ENCODE assay signal across 8 cellular contexts in genomic region chr2:240568678-240569522, GRCh38. TPM values are rescaled to one million over a fixed set of nuclear protein-coding genes. Genes with fewer than 3 reads are reported as not detected.
DNase-seq lines count a peak whose midpoint lies in the region; ATAC-seq and TF ChIP-seq lines count a peak whose summit lies in the region.

No MANE protein-coding gene starts in this region.

- peak overlapping the region in 9 of 10 donors; percentile 47 to 87 (median 81) for H3K27ac Mint-ChIP-seq in naive thymus-derived CD8-positive, alpha-beta T cell

- WGBS in urinary bladder: 2% methylated on average over 93 of the region's 93 CpGs

- peaks cover 2% of the 10 kb centered on the region for H3K4me1 ChIP-seq in urinary bladder (ENCODE audit: insufficient read depth)

- no peaks in the 10 kb centered on the region for H3K27me3 Mint-ChIP-seq in naive thymus-derived CD8-positive, alpha-beta T cell

- H3K4me1 Mint-ChIP-seq in naive thymus-derived CD8-positive, alpha-beta T cell: peaks cover 43 to 71% (median 58%) of the 10 kb centered on the region in 4 donors

- no peaks in the 10 kb centered on the region for H3K36me3 ChIP-seq in urinary bladder (ENCODE audit: insufficient read depth)

- POLR2A ChIA-PET in naive thymus-derived CD8-positive, alpha-beta T cell (lab: Charles Lee): interaction anchor here (0.7 to 19.2 kb wide), 10 partner anchors 10 to 1133 kb away, joined by 3 to 461 read pairs (median 3); partner anchors contain the start of genes ANKMY1, CAPN10, DUSP28 and ING5

- DNase-seq in NCI-H524 (lab: John Stamatoyannopoulos, UW) (peak; percentile 3 to 46), NCI-H524 treated with DMSO at 0.1 percent for 48 hours (lab: John Stamatoyannopoulos, UW) (no peak), NCI-H526 (lab: John Stamatoyannopoulos, UW) (peak; percentile 31 to 77), fibroblast of the aortic adventitia (ENCODE audit: low read depth) (peak; percentile 54)
- peak; percentile 35 for DNase-seq in activated T-helper 9 cell treated with anti-CD3 and anti-CD28 coated beads, Interleukin-2, amount 50 U/mL, for 16 hours (ENCODE audit: low read depth)
- peak in 9 of 10 donors; percentile 37 to 81 (median 68) for DNase-seq in naive thymus-derived CD8-positive, alpha-beta T cell

- H3K4me3 Mint-ChIP-seq in naive thymus-derived CD8-positive, alpha-beta T cell: peak overlapping the region; percentile 77 to 92 (median 84)

- H3K4me3 ChIP-seq in fibroblast of the aortic adventitia (ENCODE audit: low read depth, low read length): peak overlapping the region; percentile 72
- H3K4me3 ChIP-seq in urinary bladder (ENCODE audit: low read depth, low read length): peak overlapping the region; percentile 66

- TF ChIP-seq CTCF in fibroblast of the aortic adventitia (IDR thresholded peaks at IDR 0.05; ENCODE audit: insufficient read depth, low read length): no peak

- H3K27ac ChIP-seq in urinary bladder (ENCODE audit: low read depth): no peak overlapping the region

- ATAC-seq in HG02759 (IDR thresholded peaks at IDR 0.05; ENCODE audit: unreplicated experiment): peak; percentile 32
- peak; percentile 4 to 11 for ATAC-seq in naive thymus-derived CD8-positive, alpha-beta T cell

- no peaks in the 10 kb centered on the region for H3K9me3 Mint-ChIP-seq in naive thymus-derived CD8-positive, alpha-beta T cell

- H3K36me3 Mint-ChIP-seq in naive thymus-derived CD8-positive, alpha-beta T cell: peaks cover 0 to 7% (median 0%) of the 10 kb centered on the region in 3 donors

RNA-seq across cellular contexts. Expression of gene RNPEPL1, which starts 0.6 kb away (rescaled TPM):
- total RNA-seq in fibroblast of the aortic adventitia (ENCODE audit: low replicate concordance): 11.3 and 12.7 TPM in 2 replicates
- total RNA-seq in naive thymus-derived CD8-positive, alpha-beta T cell: 100 to 1,000 TPM; 121 to 123 TPM
- polyA plus RNA-seq in naive thymus-derived CD8-positive, alpha-beta T cell: 10 to 100 TPM; 17.8 to 67.0 (median 39.8) TPM
- total RNA-seq in urinary bladder: 14.5 TPM
- polyA plus RNA-seq in urinary bladder: 76.3 TPM

RNA-seq across cellular contexts. Expression of gene DUSP28, which starts 8.7 kb away (rescaled TPM):
- total RNA-seq in fibroblast of the aortic adventitia (ENCODE audit: low replicate concordance) (3.6 and 6.1 TPM in 2 replicates), urinary bladder (2.8 TPM)
- total RNA-seq in naive thymus-derived CD8-positive, alpha-beta T cell: 10 to 100 TPM; 23.2 to 24.0 TPM
- polyA plus RNA-seq in naive thymus-derived CD8-positive, alpha-beta T cell: 10 to 100 TPM; 18.8 to 23.9 (median 22.9) TPM
- polyA plus RNA-seq in urinary bladder: 5.8 TPM

RNA-seq across cellular contexts. Expression of gene ANKMY1, which starts 11.1 kb away (rescaled TPM):
- total RNA-seq in fibroblast of the aortic adventitia (ENCODE audit: low replicate concordance) (10.7 and 11.0 TPM in 2 replicates), urinary bladder (11.1 TPM)
- 10 to 100 TPM; 69.1 to 69.7 TPM for total RNA-seq in naive thymus-derived CD8-positive, alpha-beta T cell
- 10 to 100 TPM in 2 of 3 donors, 1 to 10 TPM in 1; 9.1 to 16.8 (median 10.3) TPM for polyA plus RNA-seq in naive thymus-derived CD8-positive, alpha-beta T cell
- polyA plus RNA-seq in urinary bladder: 9.6 TPM

RNA-seq across cellular contexts. Expression of gene CAPN10, which starts 17.6 kb away (rescaled TPM):
- total RNA-seq in fibroblast of the aortic adventitia (ENCODE audit: low replicate concordance) (14.3 and 44.2 TPM in 2 replicates), urinary bladder (13.6 TPM)
- 10 to 100 TPM; 91.1 to 93.2 TPM for total RNA-seq in naive thymus-derived CD8-positive, alpha-beta T cell
- polyA plus RNA-seq in naive thymus-derived CD8-positive, alpha-beta T cell: 10 to 100 TPM in 1 of 3 donors, 1 to 10 TPM in 2; 6.7 to 21.4 (median 9.8) TPM
- 23.3 TPM for polyA plus RNA-seq in urinary bladder

RNA-seq across cellular contexts. Expression of gene GPR35, which starts 56.4 kb away (rescaled TPM):
- total RNA-seq in fibroblast of the aortic adventitia (ENCODE audit: low replicate concordance) (0.09 and 0.25 TPM in 2 replicates), urinary bladder (0.63 TPM)
- 1 to 10 TPM; 8.9 to 9.8 TPM for total RNA-seq in naive thymus-derived CD8-positive, alpha-beta T cell
- polyA plus RNA-seq in naive thymus-derived CD8-positive, alpha-beta T cell: 1 to 10 TPM; 1.3 to 1.7 (median 1.6) TPM
- 3.3 TPM for polyA plus RNA-seq in urinary bladder
